ENCODE assay signal across 1 cellular context in the genomic region with DNA sequence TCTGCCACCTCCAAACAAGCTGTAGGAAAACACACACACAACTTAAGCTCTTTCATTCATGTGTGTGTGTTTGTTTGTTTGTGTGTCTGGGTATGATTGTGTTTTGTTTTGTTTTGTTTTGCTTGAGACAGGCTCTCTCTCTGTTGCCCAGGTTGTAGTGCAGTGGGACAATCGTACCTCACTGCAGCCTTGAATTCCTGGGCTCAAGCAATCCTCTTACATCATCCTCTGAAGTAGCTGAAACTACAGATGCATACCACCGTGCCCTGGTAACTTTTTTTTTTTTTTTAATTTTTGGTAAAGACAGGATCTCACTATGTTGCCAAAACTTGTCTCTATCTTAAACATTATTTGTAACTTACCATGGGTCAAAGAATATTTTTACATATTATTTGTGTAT.
TF ChIP-seq lines count a peak whose summit lies in the region.

No MANE protein-coding gene starts in this region.

TF ChIP-seq in A549, 52 proteins besides CTCF, POLR2A, EP300 and RAD21 (continued from another document):
- TF ChIP-seq ZSCAN20 (CRISPR knock-in tag; IDR thresholded peaks at IDR 0.05) (no peak), FOSL2 (IDR thresholded peaks at IDR 0.05) (no peak), FOSL2 (CRISPR knock-in tag; IDR thresholded peaks at IDR 0.05) (no peak)
